In genomic region chr19:43474986-43475705, GRCh38 we compare ENCODE assay signal across 8 cellular contexts. TPM values are rescaled to one million over a fixed set of nuclear protein-coding genes. Genes with fewer than 3 reads are reported as not detected.
DNase-seq lines count a peak whose midpoint lies in the region; FAIRE-seq and TF ChIP-seq lines count a peak whose summit lies in the region.

No MANE protein-coding gene starts in this region.

- peak; percentile 90 for DNase-seq in GM20000 (ENCODE audit: low spot score)
- DNase-seq in NCI-H1048 (lab: John Stamatoyannopoulos, UW): peak; percentile 88
- peak; percentile 95 for DNase-seq in astrocyte of the spinal cord (ENCODE audit: low read depth, low spot score)
- peak; percentile 97 for DNase-seq in hepatocyte (ENCODE audit: low spot score)

- H3K4me3 ChIP-seq in BLaER1: peak overlapping the region; percentile 61
- H3K4me3 ChIP-seq in astrocyte of the spinal cord (ENCODE audit: low read depth, low read length): peak overlapping the region; percentile 28
- no peak overlapping the region for H3K4me3 ChIP-seq in hepatocyte
- peak overlapping the region; percentile 69 for H3K4me3 ChIP-seq in rectal smooth muscle tissue (ENCODE audit: low read length)
- peak overlapping the region; percentile 32 for H3K4me3 ChIP-seq in urinary bladder (ENCODE audit: low read depth, low read length)

- FAIRE-seq in TTC549 (lab: Jason Lieb, UNC): peak; percentile 68

- H3K4me1 ChIP-seq in BLaER1: peaks cover 41% of the 10 kb centered on the region
- no peaks in the 10 kb centered on the region for H3K4me1 ChIP-seq in hepatocyte (ENCODE audit: insufficient read depth)
- peaks cover 3% of the 10 kb centered on the region for H3K4me1 ChIP-seq in rectal smooth muscle tissue (ENCODE audit: control insufficient read depth, insufficient read depth, low read length)
- H3K4me1 ChIP-seq in urinary bladder (ENCODE audit: insufficient read depth): no peaks in the 10 kb centered on the region

- H3K9ac ChIP-seq in BLaER1: peak overlapping the region; percentile 65; the same call in 1 of the 2 replicates
- peak overlapping the region; percentile 26 for H3K9ac ChIP-seq in rectal smooth muscle tissue (ENCODE audit: low read length)

- no peak for TF ChIP-seq CTCF in GM20000 (IDR thresholded peaks at IDR 0.05; ENCODE audit: extremely low read depth, missing control alignments)
- TF ChIP-seq CTCF in astrocyte of the spinal cord (IDR thresholded peaks at IDR 0.05; ENCODE audit: low read depth, low read length): no peak
- no peak for TF ChIP-seq CTCF in hepatocyte (IDR thresholded peaks at IDR 0.05; ENCODE audit: poor library complexity)

- H3K4me2 ChIP-seq in BLaER1 (peak overlapping the region; percentile 89), hepatocyte (peak overlapping the region; percentile 73)

- H4K20me1 ChIP-seq in BLaER1 (no peaks in the 10 kb centered on the region), hepatocyte (ENCODE audit: insufficient read depth, poor library complexity, severe bottlenecking) (no peaks in the 10 kb centered on the region)

- no peaks in the 10 kb centered on the region for H3K9me2 ChIP-seq in hepatocyte (replicated peaks; ENCODE audit: insufficient read depth)

- 0 out of 2 replicates have a peak overlapping the region, but pooled peaks have one; percentile 53 for H3K27ac ChIP-seq in BLaER1
- H3K27ac ChIP-seq in hepatocyte: peak overlapping the region; percentile 85
- H3K27ac ChIP-seq in rectal smooth muscle tissue (ENCODE audit: low read depth, low read length): peak overlapping the region; percentile 80
- H3K27ac ChIP-seq in urinary bladder (ENCODE audit: low read depth): peak overlapping the region; percentile 72

- peak overlapping the region; percentile 65 for H2AFZ ChIP-seq in hepatocyte

- no peaks in the 10 kb centered on the region for H3K79me2 ChIP-seq in hepatocyte

- H3K36me3 ChIP-seq in BLaER1 (peaks cover 18% of the 10 kb centered on the region), hepatocyte (replicated peaks; ENCODE audit: insufficient read depth, low read depth) (no peaks in the 10 kb centered on the region), rectal smooth muscle tissue (ENCODE audit: control insufficient read depth, insufficient read depth, low read length) (peaks cover 2% of the 10 kb centered on the region), urinary bladder (ENCODE audit: insufficient read depth) (no peaks in the 10 kb centered on the region)

- no peaks in the 10 kb centered on the region for H3K27me3 ChIP-seq in BLaER1
- H3K27me3 ChIP-seq in hepatocyte: no peaks in the 10 kb centered on the region
- H3K27me3 ChIP-seq in rectal smooth muscle tissue (ENCODE audit: control insufficient read depth, insufficient read depth, low read length): no peaks in the 10 kb centered on the region

- in situ Hi-C loops in astrocyte of the spinal cord (cut with HindIII; ENCODE audit: low sequenced_read_pairs): no loop called here

- no peaks in the 10 kb centered on the region for H3K9me3 ChIP-seq in BLaER1
- H3K9me3 ChIP-seq in hepatocyte (ENCODE audit: low read depth): no peaks in the 10 kb centered on the region

- 10% methylated on average over 46 of the region's 46 CpGs for WGBS in hepatocyte (ENCODE audit: low lambda C conversion rate, missing lambda C conversion rate)
- 5% methylated on average over 46 of the region's 46 CpGs for WGBS in urinary bladder

RNA-seq across cellular contexts. Expression of gene LYPD3, which starts 9.7 kb away (rescaled TPM):
- total RNA-seq in hepatocyte (4.6 and 4.8 TPM in 2 replicates), urinary bladder (2.8 TPM)
- polyA plus RNA-seq in hepatocyte (13.2 and 13.5 TPM in 2 replicates), urinary bladder (7.7 TPM)

RNA-seq across cellular contexts. Expression of gene PHLDB3, which starts 29.4 kb away (rescaled TPM):
- total RNA-seq in hepatocyte: 22.2 and 24.9 TPM in 2 replicates
- 23.4 and 29.0 TPM in 2 replicates for polyA plus RNA-seq in hepatocyte
- 10.7 TPM for total RNA-seq in urinary bladder
- 12.4 TPM for polyA plus RNA-seq in urinary bladder

RNA-seq across cellular contexts. Expression of gene ETHE1, which starts 51.9 kb away (rescaled TPM):
- 42.1 and 49.9 TPM in 2 replicates for total RNA-seq in hepatocyte
- polyA plus RNA-seq in hepatocyte: 47.0 and 65.1 TPM in 2 replicates
- 27.6 TPM for total RNA-seq in urinary bladder
- polyA plus RNA-seq in urinary bladder: 60.1 TPM

RNA-seq across cellular contexts. Expression of gene ZNF575, which starts 57.8 kb away (rescaled TPM):
- 0.84 TPM in 1 of 2 replicates, not detected in the other for total RNA-seq in hepatocyte
- polyA plus RNA-seq in hepatocyte: 3.1 and 6.8 TPM in 2 replicates
- total RNA-seq in urinary bladder: 0.42 TPM
- 2.3 TPM for polyA plus RNA-seq in urinary bladder
